1 cellular context compared by ENCODE assay signal in the genomic region with DNA sequence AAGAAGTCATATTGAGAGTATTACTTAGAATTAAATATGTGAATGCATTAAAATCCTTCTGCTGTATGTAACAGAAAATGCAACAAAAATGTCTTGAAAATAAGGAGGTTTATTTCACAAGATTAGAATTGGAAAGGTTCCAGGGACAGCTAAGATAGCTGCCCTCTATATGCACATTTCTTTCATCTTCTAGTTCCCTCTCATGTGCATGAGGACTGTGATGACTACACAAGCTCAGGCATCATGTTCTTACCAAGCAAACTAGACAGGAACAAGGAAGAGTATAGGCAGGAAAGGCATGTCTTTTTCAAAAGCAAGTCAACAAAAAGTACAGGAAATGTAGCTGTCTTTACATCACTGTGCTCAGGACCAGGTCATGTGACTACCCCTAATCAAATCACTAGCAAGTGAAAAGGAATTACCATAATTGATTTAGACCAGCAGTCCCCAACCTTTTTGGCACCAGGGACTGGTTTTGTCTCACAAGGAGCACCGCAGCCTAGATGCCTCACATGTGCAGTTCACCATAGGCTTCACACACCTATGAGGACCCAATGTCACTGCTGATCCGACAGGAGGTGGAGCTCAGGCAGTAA.
TF ChIP-seq lines count a peak whose summit lies in the region.

No MANE protein-coding gene starts in this region.

TF ChIP-seq in WTC11, 78 proteins besides CTCF, POLR2A, EP300 and RAD21 (continued from another document):
- no peak for TF ChIP-seq OVOL2 (CRISPR knock-in tag; IDR thresholded peaks at IDR 0.05; ENCODE audit: borderline replicate concordance)
- TF ChIP-seq, protein P1, sequence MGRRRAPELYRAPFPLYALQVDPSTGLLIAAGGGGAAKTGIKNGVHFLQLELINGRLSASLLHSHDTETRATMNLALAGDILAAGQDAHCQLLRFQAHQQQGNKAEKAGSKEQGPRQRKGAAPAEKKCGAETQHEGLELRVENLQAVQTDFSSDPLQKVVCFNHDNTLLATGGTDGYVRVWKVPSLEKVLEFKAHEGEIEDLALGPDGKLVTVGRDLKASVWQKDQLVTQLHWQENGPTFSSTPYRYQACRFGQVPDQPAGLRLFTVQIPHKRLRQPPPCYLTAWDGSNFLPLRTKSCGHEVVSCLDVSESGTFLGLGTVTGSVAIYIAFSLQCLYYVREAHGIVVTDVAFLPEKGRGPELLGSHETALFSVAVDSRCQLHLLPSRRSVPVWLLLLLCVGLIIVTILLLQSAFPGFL (CRISPR knock-in tag; IDR thresholded peaks at IDR 0.05; ENCODE audit: borderline replicate concordance): no peak
- no peak for TF ChIP-seq RELA (CRISPR knock-in tag; IDR thresholded peaks at IDR 0.05; ENCODE audit: borderline replicate concordance)
- TF ChIP-seq SMAD4 (CRISPR knock-in tag; IDR thresholded peaks at IDR 0.05): no peak
- TF ChIP-seq ESRRA (CRISPR knock-in tag; IDR thresholded peaks at IDR 0.05; ENCODE audit: borderline replicate concordance): no peak
- no peak for TF ChIP-seq TEAD4 (CRISPR knock-in tag; IDR thresholded peaks at IDR 0.05)
- TF ChIP-seq NR3C1 (CRISPR knock-in tag; conservative IDR thresholded peaks at IDR 0.05; ENCODE audit: low read depth): no peak
- no peak for TF ChIP-seq ZBTB21 (CRISPR knock-in tag; IDR thresholded peaks at IDR 0.05; ENCODE audit: borderline replicate concordance)
- TF ChIP-seq, protein P2, sequence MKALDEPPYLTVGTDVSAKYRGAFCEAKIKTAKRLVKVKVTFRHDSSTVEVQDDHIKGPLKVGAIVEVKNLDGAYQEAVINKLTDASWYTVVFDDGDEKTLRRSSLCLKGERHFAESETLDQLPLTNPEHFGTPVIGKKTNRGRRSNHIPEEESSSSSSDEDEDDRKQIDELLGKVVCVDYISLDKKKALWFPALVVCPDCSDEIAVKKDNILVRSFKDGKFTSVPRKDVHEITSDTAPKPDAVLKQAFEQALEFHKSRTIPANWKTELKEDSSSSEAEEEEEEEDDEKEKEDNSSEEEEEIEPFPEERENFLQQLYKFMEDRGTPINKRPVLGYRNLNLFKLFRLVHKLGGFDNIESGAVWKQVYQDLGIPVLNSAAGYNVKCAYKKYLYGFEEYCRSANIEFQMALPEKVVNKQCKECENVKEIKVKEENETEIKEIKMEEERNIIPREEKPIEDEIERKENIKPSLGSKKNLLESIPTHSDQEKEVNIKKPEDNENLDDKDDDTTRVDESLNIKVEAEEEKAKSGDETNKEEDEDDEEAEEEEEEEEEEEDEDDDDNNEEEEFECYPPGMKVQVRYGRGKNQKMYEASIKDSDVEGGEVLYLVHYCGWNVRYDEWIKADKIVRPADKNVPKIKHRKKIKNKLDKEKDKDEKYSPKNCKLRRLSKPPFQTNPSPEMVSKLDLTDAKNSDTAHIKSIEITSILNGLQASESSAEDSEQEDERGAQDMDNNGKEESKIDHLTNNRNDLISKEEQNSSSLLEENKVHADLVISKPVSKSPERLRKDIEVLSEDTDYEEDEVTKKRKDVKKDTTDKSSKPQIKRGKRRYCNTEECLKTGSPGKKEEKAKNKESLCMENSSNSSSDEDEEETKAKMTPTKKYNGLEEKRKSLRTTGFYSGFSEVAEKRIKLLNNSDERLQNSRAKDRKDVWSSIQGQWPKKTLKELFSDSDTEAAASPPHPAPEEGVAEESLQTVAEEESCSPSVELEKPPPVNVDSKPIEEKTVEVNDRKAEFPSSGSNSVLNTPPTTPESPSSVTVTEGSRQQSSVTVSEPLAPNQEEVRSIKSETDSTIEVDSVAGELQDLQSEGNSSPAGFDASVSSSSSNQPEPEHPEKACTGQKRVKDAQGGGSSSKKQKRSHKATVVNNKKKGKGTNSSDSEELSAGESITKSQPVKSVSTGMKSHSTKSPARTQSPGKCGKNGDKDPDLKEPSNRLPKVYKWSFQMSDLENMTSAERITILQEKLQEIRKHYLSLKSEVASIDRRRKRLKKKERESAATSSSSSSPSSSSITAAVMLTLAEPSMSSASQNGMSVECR (CRISPR knock-in tag; IDR thresholded peaks at IDR 0.05; ENCODE audit: borderline replicate concordance): no peak
- TF ChIP-seq USF1 (CRISPR knock-in tag; IDR thresholded peaks at IDR 0.05): no peak
- TF ChIP-seq NFATC4 (CRISPR knock-in tag; IDR thresholded peaks at IDR 0.05): no peak
- TF ChIP-seq ELF4 (CRISPR knock-in tag; IDR thresholded peaks at IDR 0.05; ENCODE audit: low read depth): no peak
- TF ChIP-seq CREB1 (CRISPR knock-in tag; IDR thresholded peaks at IDR 0.05): no peak
- no peak for TF ChIP-seq CREM (CRISPR knock-in tag; IDR thresholded peaks at IDR 0.05)
